ENCODE assay signal across 4 cellular contexts in genomic region chr10:42335653-42336296, GRCh38.
TF ChIP-seq lines count a peak whose summit lies in the region.

No MANE protein-coding gene starts in this region.

TF ChIP-seq in HEK293, 187 proteins besides CTCF, POLR2A, EP300 and RAD21:
- TF ChIP-seq SETDB1 (IDR thresholded peaks at IDR 0.05; ENCODE audit: insufficient read length, low read length) (peak; percentile 59), ZNF274 (IDR thresholded peaks at IDR 0.05; ENCODE audit: low read length) (peak; percentile 42; the same call in 1 of the 2 replicates), ZNF274 (tag by site-specific recombination; IDR thresholded peaks at IDR 0.05; ENCODE audit: borderline replicate concordance) (peak; percentile 69; the same call in 1 of the 2 replicates)

TF ChIP-seq in GM12878, 131 proteins besides CTCF, POLR2A, EP300 and RAD21:
- TF ChIP-seq ZNF274 (IDR thresholded peaks at IDR 0.05; ENCODE audit: insufficient read depth, insufficient read length): peak; percentile 53
- TF ChIP-seq CBX5 (IDR thresholded peaks at IDR 0.05; ENCODE audit: low read depth): 0 out of 2 replicates have a peak, but pooled peaks have one; percentile 64

TF ChIP-seq in K562, 482 proteins besides CTCF, POLR2A, EP300 and RAD21:
- TF ChIP-seq ZNF274 (IDR thresholded peaks at IDR 0.05; ENCODE audit: borderline replicate concordance, low read depth, low read length) (peak; percentile 90), ZNF75A (CRISPR knock-in tag; IDR thresholded peaks at IDR 0.05) (peak; percentile 80; the same call in 1 of the 2 replicates), SOX6 (IDR thresholded peaks at IDR 0.05) (0 out of 2 replicates have a peak, but pooled peaks have one; percentile 37)
TF ChIP-seq in K562: peak in this region for 3; not testable (repeated sequence) for 479.

TF ChIP-seq in H1, 55 proteins besides CTCF, POLR2A, EP300 and RAD21:
- TF ChIP-seq ZNF274 (IDR thresholded peaks at IDR 0.05; ENCODE audit: borderline replicate concordance, extremely low read depth, low read length): peak; percentile 74; the same call in 1 of the 2 replicates
